ENCODE assay signal across 8 cellular contexts in genomic region chr21:29024474-29025327, GRCh38.
DNase-seq lines count a peak whose midpoint lies in the region; ATAC-seq lines count a peak whose summit lies in the region.

Gene USP16, plus strand, starts transcription at chr21:29024668. Its CDS starts 3,246 bp downstream, at chr21:29027914.

- peaks cover 0 to 44% (median 3%) of the 10 kb centered on the region in 11 experiments; a peak in 10 of 22 replicates for H4K20me1 ChIP-seq in BLaER1 treated with 17β-estradiol and CSF1 and Interleukin-3, amounts not matched to agents 10 nM and 100 nM

- peak within 1 kb of the TSS; percentile 77 to 95 (median 84) for H3K4me2 ChIP-seq in BLaER1 treated with 17β-estradiol and CSF1 and Interleukin-3, amounts not matched to agents 10 nM and 100 nM

- peaks cover 20 to 34% (median 26%) of the 10 kb centered on the region in 10 experiments for H3K4me1 ChIP-seq in BLaER1 treated with 17β-estradiol and CSF1 and Interleukin-3, amounts not matched to agents 10 nM and 100 nM

- no peaks in the 10 kb centered on the region for H3K27me3 ChIP-seq in BLaER1 treated with 17β-estradiol and CSF1 and Interleukin-3, amounts not matched to agents 10 nM and 100 nM

- peaks cover 17 to 26% (median 18%) of the 10 kb centered on the region in 11 experiments for H3K36me3 ChIP-seq in BLaER1 treated with 17β-estradiol and CSF1 and Interleukin-3, amounts not matched to agents 10 nM and 100 nM

- DNase-seq in NCI-H748 (lab: John Stamatoyannopoulos, UW; ENCODE audit: unreplicated experiment) (peak; percentile 96), dedifferentiated amniotic fluid mesenchymal stem cell (ENCODE audit: extremely low spot score) (peak; percentile 97), left kidney (ENCODE audit: low read depth, low spot score) (peak; percentile 98)
- peak; percentile 89 for DNase-seq in activated CD4-positive, alpha-beta T cell treated with anti-CD3 and anti-CD28 coated beads, Interleukin-2, amount 50 U/mL, for 1 hour
- peak; percentile 92 to 93 for DNase-seq in stimulated activated CD4-positive, alpha-beta T cell treated with anti-CD3 and anti-CD28 coated beads, Interleukin-2, amount 100 ng/mL, for 24 hours

- H3K9ac ChIP-seq in BLaER1 treated with 17β-estradiol and CSF1 and Interleukin-3, amounts not matched to agents 10 nM and 100 nM: peak within 1 kb of the TSS; percentile 88 to 99 (median 97)

- H3K4me3 ChIP-seq in BLaER1 treated with 17β-estradiol and CSF1 and Interleukin-3, amounts not matched to agents 10 nM and 100 nM: peak within 1 kb of the TSS; percentile 70 to 87 (median 75)

- ATAC-seq in GM19351 (IDR thresholded peaks at IDR 0.05; ENCODE audit: unreplicated experiment) (peak; percentile 96), HG03521 (IDR thresholded peaks at IDR 0.05; ENCODE audit: unreplicated experiment) (peak; percentile 97)

- no peaks in the 10 kb centered on the region for H3K9me3 ChIP-seq in BLaER1 treated with 17β-estradiol and CSF1 and Interleukin-3, amounts not matched to agents 10 nM and 100 nM (replicated peaks in 1 of 11)

- peak within 1 kb of the TSS; percentile 92 to 99 (median 98) for H3K27ac ChIP-seq in BLaER1 treated with 17β-estradiol and CSF1 and Interleukin-3, amounts not matched to agents 10 nM and 100 nM

Comparison
In these comparisons a context has a peak if more than half of its experiments do, and no peak if none do; other contexts are left out.
1. Peak in every context shown above with its lines: DNase-seq, ATAC-seq, H3K4me3 ChIP-seq and H3K27ac ChIP-seq.